Comparison of ENCODE assay signal across 12 cellular contexts in the genomic region with DNA sequence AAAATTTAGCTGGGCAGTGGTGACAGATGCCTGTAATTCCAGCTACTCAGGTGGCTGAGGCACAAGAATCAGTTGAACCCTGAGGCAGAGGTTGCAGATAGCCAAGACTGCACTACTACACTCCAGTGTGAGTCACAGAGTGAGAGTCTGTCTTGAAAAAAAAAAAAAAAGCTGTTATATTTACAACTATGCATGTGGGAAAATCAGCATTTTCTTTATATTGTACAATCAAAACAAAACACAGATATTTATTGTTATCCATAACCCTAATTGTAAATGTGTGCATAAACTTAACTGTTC. TPM values are rescaled to one million over a fixed set of nuclear protein-coding genes. Genes with fewer than 3 reads are reported as not detected.
DNase-seq lines count a peak whose midpoint lies in the region; ATAC-seq and TF ChIP-seq lines count a peak whose summit lies in the region.
"Had no signal": no experiment of that assay in that cellular context is flagged by ENCODE, and none has a peak within 500 bp of the region (broad histone marks: within the 10 kb centered on the region; RNA-seq: fewer than 3 reads in every experiment).

No MANE protein-coding gene starts in this region.

- TF ChIP-seq CTCF in PC-3 (conservative IDR thresholded peaks at IDR 0.05; ENCODE audit: low read depth, low read length) (no peak), right lobe of liver (IDR thresholded peaks at IDR 0.05) (no peak), transverse colon (IDR thresholded peaks at IDR 0.05) (no peak)

- POLR2A ChIA-PET in PC-3 (lab: Charles Lee; ENCODE audit: unreplicated experiment), result no interaction called here

- intact Hi-C loops in PC-3 (cut with micrococcal nuclease), result no loop called here
- intact Hi-C loops in right lobe of liver (cut with DNase I), result no loop called here
- intact Hi-C loops in transverse colon (cut with DNase I; ENCODE audit: low total_unique reads), result no loop called here

- peaks cover 15% of the 10 kb centered on the region; the same call in 1 of the 2 replicates for H3K4me1 ChIP-seq in PC-3 (ENCODE audit: insufficient read depth, low read length)
- H3K4me1 ChIP-seq in right lobe of liver, result peaks cover 4 to 48% (median 27%) of the 10 kb centered on the region in 4 donors
- H3K4me1 ChIP-seq in transverse colon, result peaks cover 0 to 11% (median 6%) of the 10 kb centered on the region in 4 donors
- H3K4me1 ChIP-seq: parathyroid adenoma had no signal

- H3K9me3 ChIP-seq in PC-3 (ENCODE audit: low read length) (no peaks in the 10 kb centered on the region), right lobe of liver (no peaks in the 10 kb centered on the region), transverse colon (no peaks in the 10 kb centered on the region)

- H3K27me3 ChIP-seq in PC-3 (ENCODE audit: low read length) (no peaks in the 10 kb centered on the region), right lobe of liver (no peaks in the 10 kb centered on the region), transverse colon (no peaks in the 10 kb centered on the region)

- H3K9me2 ChIP-seq in PC-3 (replicated peaks; ENCODE audit: low read length), result no peaks in the 10 kb centered on the region

- CTCF ChIA-PET in PC-3 (lab: Charles Lee), result no interaction called here

- H3K9ac ChIP-seq in PC-3 (ENCODE audit: low read length), result no peak overlapping the region
- H3K9ac ChIP-seq: KMS-11, parathyroid adenoma had no signal

- ATAC-seq in PC-3 (peak; percentile 75), esophagus mucosa (peak; percentile 82), right lobe of liver (peak; percentile 6 to 42 (median 27))
- ATAC-seq: activated CD8-positive, alpha-beta memory T cell treated with anti-CD3 and anti-CD28 coated beads, Interleukin-2, amount 10 ng/mL, durations not matched to agents 7 days and 5 days had no signal

- H3K4me3 ChIP-seq in PC-3 (ENCODE audit: low read length) (no peak overlapping the region), right lobe of liver (no peak overlapping the region), transverse colon (no peak overlapping the region)

- peak overlapping the region; percentile 62 for H3K4me2 ChIP-seq in PC-3 (ENCODE audit: low read length)
- H3K4me2 ChIP-seq: KMS-11 had no signal

- H3K36me3 ChIP-seq in PC-3 (ENCODE audit: low read depth, low read length) (no peaks in the 10 kb centered on the region), right lobe of liver (peaks cover 0 to 35% (median 14%) of the 10 kb centered on the region in 4 donors), transverse colon (no peaks in the 10 kb centered on the region)

- DNase-seq in PC-3, result peak; percentile 30
- no peak for DNase-seq in right lobe of liver
- DNase-seq in transverse colon, result no peak
- DNase-seq in NCI-H526 (lab: John Stamatoyannopoulos, UW), result no peak
- DNase-seq in LoVo (ENCODE audit: low spot score), result no peak
- no peak for DNase-seq in DMS153 (lab: John Stamatoyannopoulos, UW)
- no peak for DNase-seq in NCI-H2227 treated with DMSO at 0.1 percent for 48 hours (lab: John Stamatoyannopoulos, UW)
- DNase-seq: activated CD8-positive, alpha-beta memory T cell treated with anti-CD3 and anti-CD28 coated beads, Interleukin-2, amount 10 ng/mL, durations not matched to agents 7 days and 5 days; NCI-H510A had no signal

- H2AFZ ChIP-seq in PC-3 (ENCODE audit: low read length), result no peak overlapping the region
- H2AFZ ChIP-seq: parathyroid adenoma had no signal

- BruUV-seq in PC-3 (replicated peaks; lab: Mats Ljungman, UMichigan), result no TSS peak

- H3K27ac ChIP-seq in PC-3 (ENCODE audit: low read length) (peak overlapping the region; percentile 59), right lobe of liver (peak overlapping the region; percentile 54 to 79 (median 71)), transverse colon (peak overlapping the region; percentile 64 to 86 (median 78))
- H3K27ac ChIP-seq: KMS-11, parathyroid adenoma had no signal

- H3F3A ChIP-seq in PC-3 (ENCODE audit: low read length, unreplicated experiment), result no peaks in the 10 kb centered on the region

- H3K79me2 ChIP-seq in PC-3 (ENCODE audit: low read length), result no peaks in the 10 kb centered on the region
- H3K79me2 ChIP-seq: parathyroid adenoma had no signal

- TF ChIP-seq EP300 in transverse colon (IDR thresholded peaks at IDR 0.05; ENCODE audit: low read depth), result no peak

- TF ChIP-seq POLR2A in right lobe of liver (IDR thresholded peaks at IDR 0.05), result no peak
- no peak for TF ChIP-seq POLR2A in transverse colon (IDR thresholded peaks at IDR 0.05)

- H4K20me1 ChIP-seq in PC-3 (ENCODE audit: low read length), result no peaks in the 10 kb centered on the region

- in situ Hi-C loops in transverse colon (cut with MboI; ENCODE audit: low pct_ligation_motif_present in 1 of 4, low pct_unique_long_range_greater_than_20kb in 1 of 4, low sequenced_read_pairs in 3 of 4), result no loop called here

RNA-seq across cellular contexts. Expression of gene C1R, which starts 12.5 kb away (rescaled TPM):
- total RNA-seq in PC-3 (2014; rRNA removed) (4.4 and 9.6 TPM in 2 replicates), esophagus mucosa (76.2 TPM), right lobe of liver (1,000 to 10,000 TPM; 1,157 to 2,557 (median 1,950) TPM), transverse colon (100 to 1,000 TPM in 3 of 4 donors, 10 to 100 TPM in 1; 68.5 to 154 (median 125) TPM)

RNA-seq across cellular contexts. Expression of gene C1S, which starts 19.3 kb away (rescaled TPM):
- 2.1 and 2.9 TPM in 2 replicates for total RNA-seq in PC-3 (2014; rRNA removed)
- 36.5 TPM for total RNA-seq in esophagus mucosa
- 1,000 to 10,000 TPM in 5 of 6 experiments, 100 to 1,000 TPM in 1; 993 to 2,993 (median 1,796) TPM for total RNA-seq in right lobe of liver
- total RNA-seq in transverse colon, result 100 to 1,000 TPM; 103 to 191 (median 117) TPM

RNA-seq across cellular contexts. Expression of gene C1RL, which starts 29.2 kb away (rescaled TPM):
- total RNA-seq in PC-3 (2014; rRNA removed) (8.2 and 8.9 TPM in 2 replicates), esophagus mucosa (22.7 TPM), right lobe of liver (100 to 1,000 TPM; 202 to 236 (median 216) TPM), transverse colon (100 to 1,000 TPM in 1 of 4 donors, 10 to 100 TPM in 3; 39.6 to 261 (median 65.0) TPM)

RNA-seq across cellular contexts. Expression of gene RBP5, which starts 48.9 kb away (rescaled TPM):
- total RNA-seq in PC-3 (2014; rRNA removed) (not detected in 2 replicates), esophagus mucosa (0.76 TPM), right lobe of liver (100 to 1,000 TPM in 3 of 6 experiments, 10 to 100 TPM in 3; 44.1 to 239 (median 98.2) TPM), transverse colon (1 to 10 TPM in 1 of 4 donors, under 1 TPM in 1, not detected in 2; 0.55 to 3.0 TPM)

RNA-seq across cellular contexts. Expression of gene CLSTN3, which starts 50.4 kb away (rescaled TPM):
- 10.9 and 14.2 TPM in 2 replicates for total RNA-seq in PC-3 (2014; rRNA removed)
- total RNA-seq in esophagus mucosa, result 12.8 TPM
- total RNA-seq in right lobe of liver, result 10 to 100 TPM; 38.9 to 55.2 (median 43.1) TPM
- total RNA-seq in transverse colon, result 10 to 100 TPM; 13.9 to 98.7 (median 24.4) TPM

Comparison
In these comparisons a context has a peak if more than half of its experiments do, and no peak if none do; other contexts are left out.
1. ATAC-seq: peak in every context shown above with its lines; median percentile 82 in esophagus mucosa; 75 in PC-3; 27 in right lobe of liver.
2. RNA of gene C1R, which starts 12.5 kb away (total RNA-seq): 1,157 to 2,557 TPM in right lobe of liver; 68.5 to 154 TPM in transverse colon, 76.2 TPM in esophagus mucosa (single experiment) and 4.4 to 9.6 TPM in PC-3; every median in the first group is over 4 times any median in the second.
3. RNA of gene C1S, which starts 19.3 kb away (total RNA-seq): 993 to 2,993 TPM in right lobe of liver; 103 to 191 TPM in transverse colon, 36.5 TPM in esophagus mucosa (single experiment) and 2.1 to 2.9 TPM in PC-3; every median in the first group is over 4 times any median in the second.
4. Peak in every context shown above with its lines, with median percentiles within 50 percentile points of each other: H3K27ac ChIP-seq.